Comparison of ENCODE assay signal across 8 cellular contexts in the genomic region with DNA sequence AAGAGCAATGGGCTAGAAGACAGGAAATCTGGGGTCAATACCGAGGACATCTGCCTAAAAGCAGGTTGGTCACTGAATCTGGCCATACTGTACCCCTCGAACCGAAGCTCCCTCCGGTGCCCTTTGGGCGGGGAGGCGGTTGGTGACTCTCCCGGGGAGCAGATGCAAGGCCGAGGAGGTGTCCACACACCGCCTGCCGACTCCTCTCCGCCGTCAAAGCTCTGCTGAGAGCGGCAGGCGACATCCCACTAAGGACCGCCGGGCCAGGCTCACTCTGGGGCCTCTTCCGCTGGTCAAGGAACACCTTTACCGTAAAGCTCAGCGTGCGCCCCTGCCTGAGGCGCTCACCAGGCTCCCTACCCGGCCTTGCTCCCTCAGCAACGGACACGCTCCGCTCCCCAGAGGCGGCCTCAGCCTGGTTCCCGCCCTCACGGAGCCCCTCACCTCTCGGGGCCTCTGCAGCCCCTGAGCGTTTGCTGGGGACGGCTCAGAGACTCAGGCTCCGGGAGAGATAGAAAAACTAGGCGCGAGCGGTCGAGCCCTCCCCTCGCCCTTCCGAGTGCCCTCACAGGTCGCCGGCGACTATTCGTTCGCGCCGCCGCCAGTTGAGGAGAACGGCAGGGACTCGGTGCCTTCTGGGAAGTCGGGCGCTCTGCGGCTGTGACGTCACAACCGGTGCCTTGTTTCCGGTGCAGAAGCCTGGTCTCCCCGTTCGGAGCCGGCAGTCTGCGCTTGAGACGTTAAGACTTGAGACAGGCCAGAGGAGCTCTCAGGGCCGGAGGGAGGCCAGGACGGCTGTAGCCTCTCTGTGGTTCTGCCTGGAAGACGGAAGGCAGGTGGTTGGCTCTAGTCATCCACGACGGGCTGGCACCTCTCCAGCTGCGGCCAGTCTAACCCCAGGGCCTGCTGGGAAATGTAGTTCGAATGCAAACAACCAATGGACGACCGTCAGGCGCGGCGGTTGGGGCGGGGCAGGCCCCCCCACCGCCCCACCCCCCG. TPM values are rescaled to one million over a fixed set of nuclear protein-coding genes. Genes with fewer than 3 reads are reported as not detected.
A peak's percentile ranks its signal among the peaks of the same experiment; 100 is the strongest.
DNase-seq lines count a peak whose midpoint lies in the region; ATAC-seq and TF ChIP-seq lines count a peak whose summit lies in the region.

A gene with protein sequence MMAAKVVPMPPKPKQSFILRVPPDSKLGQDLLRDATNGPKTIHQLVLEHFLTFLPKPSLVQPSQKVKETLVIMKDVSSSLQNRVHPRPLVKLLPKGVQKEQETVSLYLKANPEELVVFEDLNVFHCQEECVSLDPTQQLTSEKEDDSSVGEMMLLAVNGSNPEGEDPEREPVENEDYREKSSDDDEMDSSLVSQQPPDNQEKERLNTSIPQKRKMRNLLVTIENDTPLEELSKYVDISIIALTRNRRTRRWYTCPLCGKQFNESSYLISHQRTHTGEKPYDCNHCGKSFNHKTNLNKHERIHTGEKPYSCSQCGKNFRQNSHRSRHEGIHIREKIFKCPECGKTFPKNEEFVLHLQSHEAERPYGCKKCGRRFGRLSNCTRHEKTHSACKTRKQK (minus strand): TSS at position 616 of the 999 bp plus-strand sequence. CDS start 1,403 bp downstream, outside the sequence.

- peaks cover 0 to 25% of the 10 kb centered on the region in 2 donors for H3K36me3 ChIP-seq in adrenal gland (replicated peaks in 1 of 2)
- H3K36me3 ChIP-seq in heart right ventricle: peaks cover 0 to 39% (median 33%) of the 10 kb centered on the region in 9 donors
- peaks cover 23 to 34% (median 30%) of the 10 kb centered on the region in 4 donors for H3K36me3 ChIP-seq in upper lobe of left lung

- intact Hi-C loops in adrenal gland (cut with DNase I) (no loop called here), heart right ventricle (cut with DNase I) (loop anchor here in 3 of 10 donors (2.0 to 10.0 kb wide), 4 partner anchors 28 to 170 kb away; a partner anchor contains a TSS), posterior cingulate gyrus (cut with DNase I) (loop anchor here (1.0 kb wide), 1 partner anchor 47 kb away; no protein-coding TSS in a partner anchor)

- DNase-seq in GM13977 (ENCODE audit: low spot score): peak; percentile 97
- peak; percentile 88 for DNase-seq in NCI-H146 treated with DMSO at 0.1 percent for 48 hours (lab: John Stamatoyannopoulos, UW; ENCODE audit: unreplicated experiment)
- DNase-seq in T-helper 1 cell: peak; percentile 81 to 96 (median 91)
- peak; percentile 94 to 98 (median 97) for DNase-seq in adrenal gland
- DNase-seq in heart right ventricle: peak; percentile 96 to 97
- peak; percentile 93 to 99 (median 96) for DNase-seq in posterior cingulate gyrus
- peak; percentile 96 to 98 for DNase-seq in upper lobe of left lung

- H3K27me3 ChIP-seq in adrenal gland (no peaks in the 10 kb centered on the region), heart right ventricle (no peaks in the 10 kb centered on the region), upper lobe of left lung (no peaks in the 10 kb centered on the region)

- H3K27ac ChIP-seq in adrenal gland (peak within 1 kb of the TSS; percentile 81 to 97 (median 93)), heart right ventricle (peak within 1 kb of the TSS; percentile 85 to 99 (median 96)), upper lobe of left lung (peak within 1 kb of the TSS; percentile 93 to 99 (median 97))

- H3K4me3 ChIP-seq in adrenal gland (peak within 1 kb of the TSS; percentile 55 to 99 (median 64)), heart right ventricle (peak within 1 kb of the TSS; percentile 68 to 95 (median 84)), upper lobe of left lung (peak within 1 kb of the TSS; percentile 77 to 96 (median 93))

- no peak for TF ChIP-seq CTCF in GM13977 (IDR thresholded peaks at IDR 0.05; ENCODE audit: extremely low read depth, insufficient read depth, missing control alignments)
- no peak for TF ChIP-seq CTCF in adrenal gland (IDR thresholded peaks at IDR 0.05)
- no peak for TF ChIP-seq CTCF in heart right ventricle (IDR thresholded peaks at IDR 0.05)
- peak in 1 of 6 experiments; percentile 17 for TF ChIP-seq CTCF in upper lobe of left lung (IDR thresholded peaks at IDR 0.05)

- ATAC-seq in HG02870 (IDR thresholded peaks at IDR 0.05; ENCODE audit: unreplicated experiment) (peak; percentile 85), heart right ventricle (peak; percentile 99 to 100 (median 99)), upper lobe of left lung (ENCODE audit: low FRiP score in 2 of 2) (peak; percentile 96 to 99)

- TF ChIP-seq POLR2A in adrenal gland (IDR thresholded peaks at IDR 0.05): peak; percentile 64 to 84
- peak in 3 of 4 donors; percentile 19 to 81 (median 27) for TF ChIP-seq POLR2A in upper lobe of left lung (IDR thresholded peaks at IDR 0.05)

- peak in 1 of 4 donors; percentile 42 for TF ChIP-seq EP300 in upper lobe of left lung (IDR thresholded peaks at IDR 0.05)

- in situ Hi-C loops in GM13977 (cut with MboI; ENCODE audit: low pct_unique_long_range_greater_than_20kb, low sequenced_read_pairs, unreplicated experiment): no loop called here

- no peaks in the 10 kb centered on the region for H3K9me3 ChIP-seq in adrenal gland (replicated peaks in 1 of 3)
- H3K9me3 ChIP-seq in heart right ventricle: peaks cover 0 to 42% (median 10%) of the 10 kb centered on the region in 11 donors
- H3K9me3 ChIP-seq in upper lobe of left lung: peaks cover 0 to 6% (median 6%) of the 10 kb centered on the region in 4 donors

- 1% methylated on average over 16 to 74 of the region's 74 CpGs for WGBS in adrenal gland, 4 donors
- WGBS in heart right ventricle, 2 donors: 1% methylated on average over 66 to 74 of the region's 74 CpGs
- WGBS in upper lobe of left lung, 2 donors: 1 to 6% methylated on average over 24 to 40 of the region's 74 CpGs

- H3K4me1 ChIP-seq in adrenal gland (replicated peaks in 1 of 2) (peaks cover 11% of the 10 kb centered on the region in 2 donors), heart right ventricle (peaks cover 4 to 19% (median 14%) of the 10 kb centered on the region in 9 donors), upper lobe of left lung (peaks cover 9 to 18% (median 12%) of the 10 kb centered on the region in 4 donors)

RNA-seq across cellular contexts. Expression of the gene that starts here (rescaled TPM):
- total RNA-seq in adrenal gland (10 to 100 TPM in 2 of 8 donors, 1 to 10 TPM in 6; 4.4 to 15.4 (median 8.5) TPM), heart right ventricle (1 to 10 TPM; 4.6 to 8.9 (median 6.1) TPM), upper lobe of left lung (1 to 10 TPM; 6.4 to 9.5 (median 7.8) TPM)
- polyA plus RNA-seq in adrenal gland (1 to 10 TPM; 5.4 to 7.8 (median 6.2) TPM), heart right ventricle (1 to 10 TPM; 2.9 to 5.4 TPM)

Comparison
In these comparisons a context has a peak if more than half of its experiments do, and no peak if none do; other contexts are left out.
1. Peak in every context shown above with its lines: DNase-seq, ATAC-seq, H3K4me3 ChIP-seq and H3K27ac ChIP-seq.